10 cellular contexts compared by ENCODE assay signal in the genomic region with DNA sequence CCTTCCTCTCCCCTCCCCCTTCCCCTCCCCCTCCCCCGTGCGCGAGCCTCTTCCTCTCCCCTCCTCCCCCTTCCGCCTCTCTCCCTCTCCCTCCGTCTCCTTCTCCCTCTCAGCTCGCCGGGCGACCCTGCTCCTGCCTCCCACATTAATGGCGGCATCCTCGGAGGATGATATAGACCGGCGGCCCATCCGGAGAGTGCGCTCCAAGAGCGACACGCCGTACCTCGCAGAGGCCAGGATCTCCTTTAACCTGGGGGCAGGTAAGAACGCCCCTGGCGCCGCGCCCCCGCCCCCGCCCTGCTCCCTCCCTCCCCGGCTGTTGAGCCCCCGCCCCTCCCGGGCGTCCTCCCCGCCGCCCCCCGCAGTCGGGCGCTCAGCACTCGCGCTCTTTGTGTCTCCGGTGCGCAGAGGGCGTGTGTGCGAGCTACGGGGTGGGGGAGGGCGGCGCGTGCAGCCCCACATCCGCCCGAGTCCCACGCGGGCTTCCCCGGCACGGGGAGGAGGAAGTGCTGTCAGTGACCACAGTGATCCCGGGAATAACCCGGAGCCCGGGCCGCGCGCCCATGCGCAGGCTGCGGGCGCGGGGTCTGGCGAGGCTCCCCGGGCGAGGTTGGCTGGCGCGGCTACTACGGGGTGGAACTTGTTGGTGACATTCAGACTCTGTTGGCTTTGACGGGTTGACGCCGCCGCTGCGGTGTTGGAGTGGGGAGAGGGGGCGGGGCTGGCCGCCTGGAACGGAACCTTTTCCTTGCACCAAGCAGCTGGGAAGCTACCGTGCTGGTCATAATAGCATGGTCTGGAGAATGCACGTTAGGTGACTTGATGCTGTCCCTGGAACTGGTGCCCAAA. TPM values are rescaled to one million over a fixed set of nuclear protein-coding genes. Genes with fewer than 3 reads are reported as not detected.
DNase-seq lines count a peak whose midpoint lies in the region; ATAC-seq and TF ChIP-seq lines count a peak whose summit lies in the region.
"Had no signal": no experiment of that assay in that cellular context is flagged by ENCODE, and none has a peak within 500 bp of the region (broad histone marks: within the 10 kb centered on the region; RNA-seq: fewer than 3 reads in every experiment).

No MANE protein-coding gene starts in this region.

- POLR2A ChIA-PET in activated CD8-positive, alpha-beta T cell treated with anti-CD3 and anti-CD28 coated beads for 36 hours (lab: Charles Lee) = no interaction called here
- POLR2A ChIA-PET in RWPE1 (lab: Yijun Ruan, JAX; ENCODE audit: low non-redundant PET) = no interaction called here

- H3K27me3 ChIP-seq in cardiac muscle cell (peaks cover 54% of the 10 kb centered on the region), iPS-18a (ENCODE audit: control insufficient read depth, insufficient read depth, low read length) (peaks cover 34% of the 10 kb centered on the region), thymus (ENCODE audit: control insufficient read depth, insufficient read depth) (peaks cover 15% of the 10 kb centered on the region)

- H3K27me3 Mint-ChIP-seq in activated CD8-positive, alpha-beta T cell treated with anti-CD3 and anti-CD28 coated beads for 36 hours = peaks cover 38% of the 10 kb centered on the region

- peak overlapping the region; percentile 36 for H3K9ac ChIP-seq in iPS-18a (ENCODE audit: low read length)

- CTCF ChIA-PET in activated CD8-positive, alpha-beta T cell treated with anti-CD3 and anti-CD28 coated beads for 36 hours (lab: Charles Lee) = no interaction called here
- CTCF ChIA-PET in RWPE1 (lab: Yijun Ruan, JAX) = no interaction called here

- H3K9me3 ChIP-seq in cardiac muscle cell (ENCODE audit: low read depth) (no peaks in the 10 kb centered on the region), iPS-18a (ENCODE audit: control insufficient read depth, low read depth, low read length) (peaks cover 6% of the 10 kb centered on the region), thymus (ENCODE audit: control insufficient read depth) (no peaks in the 10 kb centered on the region)
- H3K9me3 ChIP-seq: adrenal gland had no signal

- peaks cover 2% of the 10 kb centered on the region for H3K36me3 Mint-ChIP-seq in activated CD8-positive, alpha-beta T cell treated with anti-CD3 and anti-CD28 coated beads for 36 hours (ENCODE audit: low read depth)

- in situ Hi-C loops in GM13977 (cut with MboI; ENCODE audit: low pct_unique_long_range_greater_than_20kb, low sequenced_read_pairs, unreplicated experiment) = no loop called here

- H3K4me3 ChIP-seq in cardiac muscle cell (peak overlapping the region; percentile 51), iPS-18a (ENCODE audit: low read length) (peak overlapping the region; percentile 92), thymus (ENCODE audit: low read length) (peak overlapping the region; percentile 6)
- H3K4me3 ChIP-seq: adrenal gland had no signal

- intact Hi-C loops in left ventricle myocardium superior (cut with micrococcal nuclease) = no loop called here
- intact Hi-C loops in activated CD8-positive, alpha-beta T cell treated with anti-CD3 and anti-CD28 coated beads for 36 hours (cut with micrococcal nuclease) = no loop called here

- H3K4me1 Mint-ChIP-seq in activated CD8-positive, alpha-beta T cell treated with anti-CD3 and anti-CD28 coated beads for 36 hours (ENCODE audit: low read depth) = no peaks in the 10 kb centered on the region

- no peak overlapping the region for H3K27ac ChIP-seq in cardiac muscle cell
- H3K27ac ChIP-seq in iPS-18a (ENCODE audit: low read length) = no peak overlapping the region
- no peak overlapping the region for H3K27ac ChIP-seq in thymus (ENCODE audit: low read depth)
- no peak overlapping the region for H3K27ac ChIP-seq in RWPE1
- H3K27ac ChIP-seq: adrenal gland had no signal

- DNase-seq in cardiac muscle cell (ENCODE audit: low read depth in 1 of 2, low spot score in 1 of 2) (peak; percentile 31 to 33), left ventricle myocardium superior (no peak), NCI-H82 treated with DMSO at 0.1 percent for 48 hours (lab: John Stamatoyannopoulos, UW; ENCODE audit: unreplicated experiment) (peak; percentile 14), GM13977 (ENCODE audit: low spot score) (no peak), RWPE1 (ENCODE audit: low spot score) (no peak)
- no peak for DNase-seq in activated CD8-positive, alpha-beta T cell treated with anti-CD3 and anti-CD28 coated beads for 36 hours
- DNase-seq: MV-4-11 had no signal

- H3K4me1 ChIP-seq in cardiac muscle cell (ENCODE audit: low read depth) (no peaks in the 10 kb centered on the region), iPS-18a (ENCODE audit: control insufficient read depth, low read depth, low read length) (peaks cover 16% of the 10 kb centered on the region), thymus (ENCODE audit: control insufficient read depth, insufficient read depth, low read length) (no peaks in the 10 kb centered on the region)
- H3K4me1 ChIP-seq: adrenal gland had no signal

- H3K27ac Mint-ChIP-seq in activated CD8-positive, alpha-beta T cell treated with anti-CD3 and anti-CD28 coated beads for 36 hours = no peak overlapping the region

- H3K36me3 ChIP-seq in cardiac muscle cell (no peaks in the 10 kb centered on the region), iPS-18a (ENCODE audit: control insufficient read depth, low read depth, low read length) (no peaks in the 10 kb centered on the region), thymus (ENCODE audit: control insufficient read depth, insufficient read depth) (no peaks in the 10 kb centered on the region)
- H3K36me3 ChIP-seq: adrenal gland had no signal

- ATAC-seq in left ventricle myocardium superior = no peak
- ATAC-seq in activated CD8-positive, alpha-beta T cell treated with anti-CD3 and anti-CD28 coated beads for 36 hours = no peak

- TF ChIP-seq CTCF in cardiac muscle cell (IDR thresholded peaks at IDR 0.05; ENCODE audit: low read depth, low read length) = no peak
- no peak for TF ChIP-seq CTCF in GM13977 (IDR thresholded peaks at IDR 0.05; ENCODE audit: extremely low read depth, insufficient read depth, missing control alignments)
- TF ChIP-seq CTCF in activated CD8-positive, alpha-beta T cell treated with anti-CD3 and anti-CD28 coated beads for 36 hours (IDR thresholded peaks at IDR 0.05) = no peak
- no peak for TF ChIP-seq CTCF in RWPE1 (conservative IDR thresholded peaks at IDR 0.05; ENCODE audit: low read depth)

- H3K9me3 Mint-ChIP-seq in activated CD8-positive, alpha-beta T cell treated with anti-CD3 and anti-CD28 coated beads for 36 hours = peaks cover 3% of the 10 kb centered on the region

- WGBS in thymus = 4% methylated on average over 75 of the region's 75 CpGs

- no peak overlapping the region for H3K4me3 Mint-ChIP-seq in activated CD8-positive, alpha-beta T cell treated with anti-CD3 and anti-CD28 coated beads for 36 hours

RNA-seq across cellular contexts. Expression of gene PHACTR1, which starts 33.2 kb away (rescaled TPM):
- total RNA-seq in cardiac muscle cell = 18.3 and 33.9 TPM in 2 replicates
- 11.2 and 20.4 TPM in 2 replicates for polyA plus RNA-seq in cardiac muscle cell
- 124 TPM for total RNA-seq in left ventricle myocardium superior
- 6.3 TPM for polyA plus RNA-seq in thymus
- under 1 TPM in 1 of 2 experiments, not detected in 1; 0.11 TPM for total RNA-seq in activated CD8-positive, alpha-beta T cell treated with anti-CD3 and anti-CD28 coated beads for 36 hours

Comparison
In these comparisons a context has a peak if more than half of its experiments do, and no peak if none do; other contexts are left out.
1. DNase-seq: peak in cardiac muscle cell (2 of 2) and NCI-H82 treated with DMSO at 0.1 percent for 48 hours (single experiment); none in left ventricle myocardium superior (single experiment), GM13977 (single experiment), activated CD8-positive, alpha-beta T cell treated with anti-CD3 and anti-CD28 coated beads for 36 hours (single experiment) and RWPE1 (single experiment).
2. H3K4me3 ChIP-seq: peak in every context shown above with its lines; median percentile 92 in iPS-18a; 51 in cardiac muscle cell; 6 in thymus.
3. RNA of gene PHACTR1, which starts 33.2 kb away (total RNA-seq): 124 TPM in left ventricle myocardium superior (single experiment) and 18.3 to 33.9 TPM in cardiac muscle cell; 0.11 TPM in activated CD8-positive, alpha-beta T cell treated with anti-CD3 and anti-CD28 coated beads for 36 hours; every median in the first group is over 10 times any median in the second.